Comparison of ENCODE assay signal across 1 cellular context in the genomic region with DNA sequence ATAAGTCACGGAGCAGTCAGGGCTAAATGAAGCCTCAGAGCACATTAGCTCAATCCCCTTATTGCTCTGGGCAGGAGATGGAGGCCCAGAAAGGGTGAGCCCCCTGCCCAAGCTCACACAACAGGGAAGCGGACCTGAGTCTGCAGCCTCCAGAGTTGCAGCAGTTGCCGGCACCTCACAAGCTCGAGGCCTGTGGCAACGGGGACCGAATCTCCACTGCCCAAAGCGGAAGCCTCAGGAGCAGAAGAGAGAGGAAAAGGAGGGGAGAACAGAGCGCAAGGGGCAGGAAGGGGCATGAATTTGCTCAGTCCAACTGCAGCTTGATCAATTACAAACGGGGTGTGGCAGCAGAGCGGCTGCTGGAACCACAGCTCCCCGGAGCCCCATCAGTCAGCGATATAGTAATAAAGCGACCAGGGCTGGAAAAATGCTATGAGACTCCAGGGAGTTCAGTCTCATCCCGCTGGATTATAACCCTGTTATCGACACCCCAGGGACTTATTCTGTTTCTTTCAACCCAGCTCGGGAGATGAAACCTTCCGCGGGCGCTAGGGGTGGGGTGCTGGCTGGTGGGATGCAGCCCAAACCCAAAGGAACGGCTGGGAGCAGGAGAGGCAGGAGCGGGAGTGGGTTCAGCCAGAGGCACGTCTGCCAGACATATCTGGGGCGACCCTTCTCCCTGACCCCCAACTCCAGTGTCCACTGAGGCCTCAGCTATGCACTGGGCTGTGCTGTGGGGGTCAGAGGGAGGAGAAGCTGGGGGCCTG.
TF ChIP-seq lines count a peak whose summit lies in the region.

No MANE protein-coding gene starts in this region.

TF ChIP-seq in GM23338, 12 proteins besides CTCF, POLR2A, EP300 and RAD21:
- no peak for TF ChIP-seq CREB1 (CRISPR knock-in tag; IDR thresholded peaks at IDR 0.05; ENCODE audit: low read depth)
- no peak for TF ChIP-seq STAT1 (IDR thresholded peaks at IDR 0.05; ENCODE audit: unreplicated experiment)
- no peak for TF ChIP-seq ZNF114 (CRISPR knock-in tag; IDR thresholded peaks at IDR 0.05)
- no peak for TF ChIP-seq EZH2phosphoT487 (IDR thresholded peaks at IDR 0.05; ENCODE audit: unreplicated experiment)
- TF ChIP-seq POLR2AphosphoS5 (IDR thresholded peaks at IDR 0.05; ENCODE audit: low read depth), result no peak
- TF ChIP-seq, protein P1, sequence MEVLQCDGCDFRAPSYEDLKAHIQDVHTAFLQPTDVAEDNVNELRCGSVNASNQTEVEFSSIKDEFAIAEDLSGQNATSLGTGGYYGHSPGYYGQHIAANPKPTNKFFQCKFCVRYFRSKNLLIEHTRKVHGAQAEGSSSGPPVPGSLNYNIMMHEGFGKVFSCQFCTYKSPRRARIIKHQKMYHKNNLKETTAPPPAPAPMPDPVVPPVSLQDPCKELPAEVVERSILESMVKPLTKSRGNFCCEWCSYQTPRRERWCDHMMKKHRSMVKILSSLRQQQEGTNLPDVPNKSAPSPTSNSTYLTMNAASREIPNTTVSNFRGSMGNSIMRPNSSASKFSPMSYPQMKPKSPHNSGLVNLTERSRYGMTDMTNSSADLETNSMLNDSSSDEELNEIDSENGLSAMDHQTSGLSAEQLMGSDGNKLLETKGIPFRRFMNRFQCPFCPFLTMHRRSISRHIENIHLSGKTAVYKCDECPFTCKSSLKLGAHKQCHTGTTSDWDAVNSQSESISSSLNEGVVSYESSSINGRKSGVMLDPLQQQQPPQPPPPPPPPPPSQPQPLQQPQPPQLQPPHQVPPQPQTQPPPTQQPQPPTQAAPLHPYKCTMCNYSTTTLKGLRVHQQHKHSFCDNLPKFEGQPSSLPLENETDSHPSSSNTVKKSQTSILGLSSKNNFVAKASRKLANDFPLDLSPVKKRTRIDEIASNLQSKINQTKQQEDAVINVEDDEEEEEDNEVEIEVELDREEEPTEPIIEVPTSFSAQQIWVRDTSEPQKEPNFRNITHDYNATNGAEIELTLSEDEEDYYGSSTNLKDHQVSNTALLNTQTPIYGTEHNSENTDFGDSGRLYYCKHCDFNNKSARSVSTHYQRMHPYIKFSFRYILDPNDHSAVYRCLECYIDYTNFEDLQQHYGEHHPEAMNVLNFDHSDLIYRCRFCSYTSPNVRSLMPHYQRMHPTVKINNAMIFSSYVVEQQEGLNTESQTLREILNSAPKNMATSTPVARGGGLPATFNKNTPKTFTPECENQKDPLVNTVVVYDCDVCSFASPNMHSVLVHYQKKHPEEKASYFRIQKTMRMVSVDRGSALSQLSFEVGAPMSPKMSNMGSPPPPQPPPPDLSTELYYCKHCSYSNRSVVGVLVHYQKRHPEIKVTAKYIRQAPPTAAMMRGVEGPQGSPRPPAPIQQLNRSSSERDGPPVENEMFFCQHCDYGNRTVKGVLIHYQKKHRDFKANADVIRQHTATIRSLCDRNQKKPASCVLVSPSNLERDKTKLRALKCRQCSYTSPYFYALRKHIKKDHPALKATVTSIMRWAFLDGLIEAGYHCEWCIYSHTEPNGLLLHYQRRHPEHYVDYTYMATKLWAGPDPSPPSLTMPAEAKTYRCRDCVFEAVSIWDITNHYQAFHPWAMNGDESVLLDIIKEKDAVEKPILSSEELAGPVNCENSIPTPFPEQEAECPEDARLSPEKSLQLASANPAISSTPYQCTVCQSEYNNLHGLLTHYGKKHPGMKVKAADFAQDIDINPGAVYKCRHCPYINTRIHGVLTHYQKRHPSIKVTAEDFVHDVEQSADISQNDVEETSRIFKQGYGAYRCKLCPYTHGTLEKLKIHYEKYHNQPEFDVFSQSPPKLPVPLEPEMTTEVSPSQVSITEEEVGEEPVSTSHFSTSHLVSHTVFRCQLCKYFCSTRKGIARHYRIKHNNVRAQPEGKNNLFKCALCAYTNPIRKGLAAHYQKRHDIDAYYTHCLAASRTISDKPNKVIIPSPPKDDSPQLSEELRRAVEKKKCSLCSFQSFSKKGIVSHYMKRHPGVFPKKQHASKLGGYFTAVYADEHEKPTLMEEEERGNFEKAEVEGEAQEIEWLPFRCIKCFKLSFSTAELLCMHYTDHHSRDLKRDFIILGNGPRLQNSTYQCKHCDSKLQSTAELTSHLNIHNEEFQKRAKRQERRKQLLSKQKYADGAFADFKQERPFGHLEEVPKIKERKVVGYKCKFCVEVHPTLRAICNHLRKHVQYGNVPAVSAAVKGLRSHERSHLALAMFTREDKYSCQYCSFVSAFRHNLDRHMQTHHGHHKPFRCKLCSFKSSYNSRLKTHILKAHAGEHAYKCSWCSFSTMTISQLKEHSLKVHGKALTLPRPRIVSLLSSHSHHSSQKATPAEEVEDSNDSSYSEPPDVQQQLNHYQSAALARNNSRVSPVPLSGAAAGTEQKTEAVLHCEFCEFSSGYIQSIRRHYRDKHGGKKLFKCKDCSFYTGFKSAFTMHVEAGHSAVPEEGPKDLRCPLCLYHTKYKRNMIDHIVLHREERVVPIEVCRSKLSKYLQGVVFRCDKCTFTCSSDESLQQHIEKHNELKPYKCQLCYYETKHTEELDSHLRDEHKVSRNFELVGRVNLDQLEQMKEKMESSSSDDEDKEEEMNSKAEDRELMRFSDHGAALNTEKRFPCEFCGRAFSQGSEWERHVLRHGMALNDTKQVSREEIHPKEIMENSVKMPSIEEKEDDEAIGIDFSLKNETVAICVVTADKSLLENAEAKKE (CRISPR knock-in tag; IDR thresholded peaks at IDR 0.05), result no peak
- TF ChIP-seq NANOG (IDR thresholded peaks at IDR 0.05; ENCODE audit: borderline replicate concordance), result no peak
- TF ChIP-seq EZH2 (IDR thresholded peaks at IDR 0.05; ENCODE audit: low read depth, unreplicated experiment), result no peak
